Comparison of ENCODE assay signal across 1 cellular context in the genomic region with DNA sequence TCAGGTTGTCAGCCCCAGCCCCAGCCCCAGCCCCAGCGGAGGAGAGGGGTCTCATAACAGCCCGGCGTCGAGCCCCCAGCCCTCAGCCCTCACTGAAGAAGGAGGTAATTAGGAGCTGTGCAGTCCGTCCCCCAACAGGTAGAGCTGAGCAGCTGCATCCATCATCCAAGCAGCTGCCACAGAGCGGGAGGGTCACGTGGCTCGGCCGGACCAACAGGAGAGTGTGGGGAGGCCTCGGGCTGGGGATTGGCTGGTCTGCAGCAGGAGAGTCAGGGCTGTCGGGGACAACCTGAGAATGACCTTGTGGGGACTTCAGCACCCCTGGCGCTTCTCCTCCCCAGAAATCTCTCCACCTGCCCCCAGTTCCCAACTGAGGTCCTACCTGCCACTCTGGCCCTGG.
TF ChIP-seq lines count a peak whose summit lies in the region.

No MANE protein-coding gene starts in this region.

TF ChIP-seq in WTC11, 78 proteins besides CTCF, POLR2A, EP300 and RAD21 (continued from another document):
- TF ChIP-seq ZNF416 (CRISPR knock-in tag; IDR thresholded peaks at IDR 0.05) = no peak
- no peak for TF ChIP-seq CDX4 (CRISPR knock-in tag; IDR thresholded peaks at IDR 0.05; ENCODE audit: borderline replicate concordance)
- TF ChIP-seq, protein P1, sequence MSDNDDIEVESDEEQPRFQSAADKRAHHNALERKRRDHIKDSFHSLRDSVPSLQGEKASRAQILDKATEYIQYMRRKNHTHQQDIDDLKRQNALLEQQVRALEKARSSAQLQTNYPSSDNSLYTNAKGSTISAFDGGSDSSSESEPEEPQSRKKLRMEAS (CRISPR knock-in tag; IDR thresholded peaks at IDR 0.05) = peak; percentile 73
- no peak for TF ChIP-seq OVOL2 (CRISPR knock-in tag; IDR thresholded peaks at IDR 0.05; ENCODE audit: borderline replicate concordance)
- no peak for TF ChIP-seq SP1 (CRISPR knock-in tag; conservative IDR thresholded peaks at IDR 0.05)
- no peak for TF ChIP-seq SMAD4 (CRISPR knock-in tag; IDR thresholded peaks at IDR 0.05)
- TF ChIP-seq ZNF232 (CRISPR knock-in tag; IDR thresholded peaks at IDR 0.05) = no peak
- TF ChIP-seq, protein P2, sequence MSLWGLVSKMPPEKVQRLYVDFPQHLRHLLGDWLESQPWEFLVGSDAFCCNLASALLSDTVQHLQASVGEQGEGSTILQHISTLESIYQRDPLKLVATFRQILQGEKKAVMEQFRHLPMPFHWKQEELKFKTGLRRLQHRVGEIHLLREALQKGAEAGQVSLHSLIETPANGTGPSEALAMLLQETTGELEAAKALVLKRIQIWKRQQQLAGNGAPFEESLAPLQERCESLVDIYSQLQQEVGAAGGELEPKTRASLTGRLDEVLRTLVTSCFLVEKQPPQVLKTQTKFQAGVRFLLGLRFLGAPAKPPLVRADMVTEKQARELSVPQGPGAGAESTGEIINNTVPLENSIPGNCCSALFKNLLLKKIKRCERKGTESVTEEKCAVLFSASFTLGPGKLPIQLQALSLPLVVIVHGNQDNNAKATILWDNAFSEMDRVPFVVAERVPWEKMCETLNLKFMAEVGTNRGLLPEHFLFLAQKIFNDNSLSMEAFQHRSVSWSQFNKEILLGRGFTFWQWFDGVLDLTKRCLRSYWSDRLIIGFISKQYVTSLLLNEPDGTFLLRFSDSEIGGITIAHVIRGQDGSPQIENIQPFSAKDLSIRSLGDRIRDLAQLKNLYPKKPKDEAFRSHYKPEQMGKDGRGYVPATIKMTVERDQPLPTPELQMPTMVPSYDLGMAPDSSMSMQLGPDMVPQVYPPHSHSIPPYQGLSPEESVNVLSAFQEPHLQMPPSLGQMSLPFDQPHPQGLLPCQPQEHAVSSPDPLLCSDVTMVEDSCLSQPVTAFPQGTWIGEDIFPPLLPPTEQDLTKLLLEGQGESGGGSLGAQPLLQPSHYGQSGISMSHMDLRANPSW (CRISPR knock-in tag; conservative IDR thresholded peaks at IDR 0.05; ENCODE audit: low read depth) = no peak
- TF ChIP-seq, protein P3, sequence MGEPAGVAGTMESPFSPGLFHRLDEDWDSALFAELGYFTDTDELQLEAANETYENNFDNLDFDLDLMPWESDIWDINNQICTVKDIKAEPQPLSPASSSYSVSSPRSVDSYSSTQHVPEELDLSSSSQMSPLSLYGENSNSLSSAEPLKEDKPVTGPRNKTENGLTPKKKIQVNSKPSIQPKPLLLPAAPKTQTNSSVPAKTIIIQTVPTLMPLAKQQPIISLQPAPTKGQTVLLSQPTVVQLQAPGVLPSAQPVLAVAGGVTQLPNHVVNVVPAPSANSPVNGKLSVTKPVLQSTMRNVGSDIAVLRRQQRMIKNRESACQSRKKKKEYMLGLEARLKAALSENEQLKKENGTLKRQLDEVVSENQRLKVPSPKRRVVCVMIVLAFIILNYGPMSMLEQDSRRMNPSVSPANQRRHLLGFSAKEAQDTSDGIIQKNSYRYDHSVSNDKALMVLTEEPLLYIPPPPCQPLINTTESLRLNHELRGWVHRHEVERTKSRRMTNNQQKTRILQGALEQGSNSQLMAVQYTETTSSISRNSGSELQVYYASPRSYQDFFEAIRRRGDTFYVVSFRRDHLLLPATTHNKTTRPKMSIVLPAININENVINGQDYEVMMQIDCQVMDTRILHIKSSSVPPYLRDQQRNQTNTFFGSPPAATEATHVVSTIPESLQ (CRISPR knock-in tag; IDR thresholded peaks at IDR 0.05) = no peak
- TF ChIP-seq EMX1 (CRISPR knock-in tag; IDR thresholded peaks at IDR 0.05) = no peak
- TF ChIP-seq CREB1 (CRISPR knock-in tag; IDR thresholded peaks at IDR 0.05) = no peak
- TF ChIP-seq ETV6 (CRISPR knock-in tag; IDR thresholded peaks at IDR 0.05) = no peak
- no peak for TF ChIP-seq ELF4 (CRISPR knock-in tag; IDR thresholded peaks at IDR 0.05; ENCODE audit: low read depth)
- no peak for TF ChIP-seq GABPB1 (CRISPR knock-in tag; IDR thresholded peaks at IDR 0.05)
- TF ChIP-seq, protein P4, sequence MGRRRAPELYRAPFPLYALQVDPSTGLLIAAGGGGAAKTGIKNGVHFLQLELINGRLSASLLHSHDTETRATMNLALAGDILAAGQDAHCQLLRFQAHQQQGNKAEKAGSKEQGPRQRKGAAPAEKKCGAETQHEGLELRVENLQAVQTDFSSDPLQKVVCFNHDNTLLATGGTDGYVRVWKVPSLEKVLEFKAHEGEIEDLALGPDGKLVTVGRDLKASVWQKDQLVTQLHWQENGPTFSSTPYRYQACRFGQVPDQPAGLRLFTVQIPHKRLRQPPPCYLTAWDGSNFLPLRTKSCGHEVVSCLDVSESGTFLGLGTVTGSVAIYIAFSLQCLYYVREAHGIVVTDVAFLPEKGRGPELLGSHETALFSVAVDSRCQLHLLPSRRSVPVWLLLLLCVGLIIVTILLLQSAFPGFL (CRISPR knock-in tag; IDR thresholded peaks at IDR 0.05; ENCODE audit: borderline replicate concordance) = no peak
- no peak for TF ChIP-seq SOX15 (CRISPR knock-in tag; IDR thresholded peaks at IDR 0.05)
- no peak for TF ChIP-seq ZNF121 (CRISPR knock-in tag; IDR thresholded peaks at IDR 0.05)
- no peak for TF ChIP-seq NR2C2 (CRISPR knock-in tag; IDR thresholded peaks at IDR 0.05)
- no peak for TF ChIP-seq ZNF263 (CRISPR knock-in tag; IDR thresholded peaks at IDR 0.05; ENCODE audit: low read depth)
- no peak for TF ChIP-seq RELA (CRISPR knock-in tag; IDR thresholded peaks at IDR 0.05; ENCODE audit: borderline replicate concordance)
- TF ChIP-seq ZNF317 (CRISPR knock-in tag; IDR thresholded peaks at IDR 0.05; ENCODE audit: borderline replicate concordance, low read depth) = no peak
